In the genomic region with DNA sequence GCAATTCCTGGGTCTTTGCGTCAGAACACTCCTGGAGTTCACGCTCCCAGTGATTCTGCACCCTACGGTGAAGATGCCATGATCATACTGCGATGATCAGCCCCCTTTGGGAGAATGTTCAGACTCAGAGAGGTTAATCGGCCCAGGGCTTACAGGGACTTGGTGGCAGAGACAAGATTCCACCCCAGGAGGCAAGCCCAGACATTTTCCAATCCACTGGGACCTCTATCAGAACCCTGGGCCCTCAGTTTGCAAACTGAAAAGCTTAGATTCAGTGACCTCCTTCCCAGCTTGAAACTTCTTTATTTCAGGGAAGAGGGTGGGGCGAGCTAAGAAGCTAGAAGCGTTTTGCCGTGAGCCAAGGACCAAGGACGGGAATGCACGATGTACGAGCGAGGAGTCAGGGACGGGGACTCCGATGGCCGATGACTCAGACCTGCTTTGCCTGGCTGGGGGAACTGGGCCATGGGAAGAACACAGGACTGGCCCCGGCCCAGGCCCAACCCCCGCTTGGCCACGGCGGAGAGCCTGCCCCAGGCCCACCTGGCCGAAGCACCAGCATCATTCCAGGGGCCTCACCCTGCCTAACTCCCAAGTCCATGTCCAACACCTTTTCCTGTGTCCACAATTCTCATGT, we compare ENCODE assay signal across 8 cellular contexts. TPM values are rescaled to one million over a fixed set of nuclear protein-coding genes. Genes with fewer than 3 reads are reported as not detected.
DNase-seq lines count a peak whose midpoint lies in the region; ATAC-seq and TF ChIP-seq lines count a peak whose summit lies in the region.

No MANE protein-coding gene starts in this region.

- no peaks in the 10 kb centered on the region for H3K36me3 Mint-ChIP-seq in MCF 10A (ENCODE audit: insufficient read depth, unreplicated experiment)

- DNase-seq in MCF 10A (ENCODE audit: unreplicated experiment) (peak; percentile 50), left lung (peak in 1 of 2 donors; percentile 36), substantia nigra (lab: John Stamatoyannopoulos, UW) (peak in 3 of 49 donors; percentile 26 to 62 (median 38)), superior temporal gyrus (ENCODE audit: extremely low spot score) (no peak), T-helper 9 cell (no peak), 8988T (no peak)
- no peak for DNase-seq in activated T-cell treated with anti-CD3 and anti-CD28 coated beads, Interleukin-2, amount 50 U/mL, for 1 hour

- H3K4me1 ChIP-seq in HUES48 (ENCODE audit: control insufficient read depth, insufficient read depth, low read length) = peaks cover 18% of the 10 kb centered on the region
- H3K4me1 ChIP-seq in left lung = peaks cover 15 to 63% of the 10 kb centered on the region in 2 donors

- no TSS peak for BruUV-seq in MCF 10A (replicated peaks; lab: Mats Ljungman, UMichigan)

- H3K4me3 ChIP-seq in HUES48 (ENCODE audit: low read depth, low read length) (no peak overlapping the region), left lung (no peak overlapping the region)

- H3K4me1 Mint-ChIP-seq in MCF 10A (ENCODE audit: insufficient read depth, unreplicated experiment) = peaks cover 13% of the 10 kb centered on the region

- H3K9ac ChIP-seq in HUES48 (ENCODE audit: low read depth, low read length) = no peak overlapping the region

- intact Hi-C loops in MCF 10A (cut with micrococcal nuclease) = no loop called here
- intact Hi-C loops in left lung (cut with DNase I) = no loop called here

- H3K27ac Mint-ChIP-seq in MCF 10A (ENCODE audit: low read depth, unreplicated experiment) = no peak overlapping the region

- no peaks in the 10 kb centered on the region for H3K9me3 Mint-ChIP-seq in MCF 10A (ENCODE audit: unreplicated experiment)

- H3K27ac ChIP-seq in HUES48 (ENCODE audit: low read depth, low read length) (peak overlapping the region; percentile 49), left lung (peak overlapping the region; percentile 86 to 92), substantia nigra (ENCODE audit: low read depth, low read length, poor library complexity, severe bottlenecking) (peak overlapping the region; percentile 56)

- peak; percentile 35 for ATAC-seq in left lung

- H3K27me3 ChIP-seq in HUES48 (ENCODE audit: control insufficient read depth, insufficient read depth, low read length) (no peaks in the 10 kb centered on the region), left lung (no peaks in the 10 kb centered on the region)

- H3K4me3 Mint-ChIP-seq in MCF 10A (ENCODE audit: unreplicated experiment) = no peak overlapping the region

- no peaks in the 10 kb centered on the region for H3K27me3 Mint-ChIP-seq in MCF 10A (ENCODE audit: insufficient read depth, unreplicated experiment)

- POLR2A ChIA-PET in MCF 10A (lab: Yijun Ruan, JAX) = interaction anchor here (0.9 to 1.9 kb wide), 4 partner anchors 9 to 36 kb away, joined by 3 to 8 read pairs (median 5); no protein-coding TSS in a partner anchor

- no peak for TF ChIP-seq CTCF in MCF 10A (IDR thresholded peaks at IDR 0.05; ENCODE audit: unreplicated experiment)
- no peak for TF ChIP-seq CTCF in left lung (IDR thresholded peaks at IDR 0.05)

- CTCF ChIA-PET in MCF 10A (lab: Yijun Ruan, JAX) = no interaction called here

- H3K9me3 ChIP-seq in HUES48 (ENCODE audit: control insufficient read depth, insufficient read depth, low read length) (no peaks in the 10 kb centered on the region), left lung (no peaks in the 10 kb centered on the region)

- H3K36me3 ChIP-seq in HUES48 (ENCODE audit: control insufficient read depth, insufficient read depth, low read length) = no peaks in the 10 kb centered on the region
- no peaks in the 10 kb centered on the region for H3K36me3 ChIP-seq in left lung

RNA-seq across cellular contexts. Expression of a gene that starts 34.7 kb away (rescaled TPM):
- total RNA-seq in MCF 10A (2022) = 2.5 and 4.8 TPM in 2 replicates
- total RNA-seq in left lung = 100 to 1,000 TPM in 1 of 2 donors, 10 to 100 TPM in 1; 60.7 to 110 TPM

RNA-seq across cellular contexts. Expression of a gene that starts 53.3 kb away (rescaled TPM):
- total RNA-seq in MCF 10A (2022) (25.7 and 31.8 TPM in 2 replicates), left lung (10 to 100 TPM; 63.4 to 83.6 TPM)

Comparison
In these comparisons a context has a peak if more than half of its experiments do, and no peak if none do; other contexts are left out.
1. RNA of a gene that starts 34.7 kb away (total RNA-seq): 60.7 to 110 TPM in left lung; 2.5 to 4.8 TPM in MCF 10A; every median in the first group is over 10 times any median in the second.
2. Peak in every context shown above with its lines, with median percentiles within 50 percentile points of each other: H3K27ac ChIP-seq.